Comparison of ENCODE assay signal across 8 cellular contexts in genomic region chr4:110197421-110198398, GRCh38. TPM values are rescaled to one million over a fixed set of nuclear protein-coding genes. Genes with fewer than 3 reads are reported as not detected.
DNase-seq lines count a peak whose midpoint lies in the region; ATAC-seq and TF ChIP-seq lines count a peak whose summit lies in the region.

No MANE protein-coding gene starts in this region.

- H2AFZ ChIP-seq in OCI-LY1 (ENCODE audit: low read length), result no peak overlapping the region

- H3K9me2 ChIP-seq in OCI-LY1 (ENCODE audit: low read depth, low read length), result no peaks in the 10 kb centered on the region

- H3K9ac ChIP-seq in OCI-LY1 (ENCODE audit: low read length), result peak overlapping the region; percentile 79

- no peaks in the 10 kb centered on the region; the same call in 1 of the 2 replicates for H3F3A ChIP-seq in OCI-LY1 (ENCODE audit: insufficient read depth, low read length)

- 0% methylated on average over 53 of the region's 53 CpGs for WGBS in esophagus, 2 donors

- peak overlapping the region; percentile 83 for H3K4me3 ChIP-seq in OCI-LY1 (ENCODE audit: low read depth, low read length, poor library complexity, severe bottlenecking)
- peak overlapping the region; percentile 85 to 86 for H3K4me3 ChIP-seq in esophagus (ENCODE audit: low read depth in 1 of 2, low read length in 2 of 2)
- H3K4me3 ChIP-seq in muscle layer of duodenum (ENCODE audit: low read depth in 1 of 2, low read length in 2 of 2), result peak overlapping the region; percentile 82 to 95

- peaks cover 12% of the 10 kb centered on the region; the same call in 1 of the 2 replicates for H3K36me3 ChIP-seq in OCI-LY1 (ENCODE audit: insufficient read depth, low read length)
- H3K36me3 ChIP-seq in esophagus (ENCODE audit: control insufficient read depth in 2 of 2, insufficient read depth in 2 of 2, low read length in 1 of 2), result no peaks in the 10 kb centered on the region
- no peaks in the 10 kb centered on the region for H3K36me3 ChIP-seq in muscle layer of duodenum (ENCODE audit: control insufficient read depth in 1 of 2, insufficient read depth in 2 of 2, low read length in 2 of 2)

- H3K9me3 ChIP-seq in OCI-LY1 (ENCODE audit: low read length) (no peaks in the 10 kb centered on the region), esophagus (ENCODE audit: control insufficient read depth in 2 of 2, insufficient read depth in 1 of 2, low read depth in 1 of 2, low read length in 1 of 2) (no peaks in the 10 kb centered on the region), muscle layer of duodenum (ENCODE audit: control insufficient read depth in 1 of 2, low read length in 2 of 2) (no peaks in the 10 kb centered on the region)

- no peaks in the 10 kb centered on the region for H3K27me3 ChIP-seq in OCI-LY1 (ENCODE audit: insufficient read depth, low read length)
- H3K27me3 ChIP-seq in esophagus (ENCODE audit: control insufficient read depth in 1 of 2, insufficient read depth in 2 of 2, low read length in 2 of 2), result no peaks in the 10 kb centered on the region
- no peaks in the 10 kb centered on the region for H3K27me3 ChIP-seq in muscle layer of duodenum (ENCODE audit: low read depth, low read length)

- H3K4me2 ChIP-seq in OCI-LY1 (ENCODE audit: low read length), result peak overlapping the region; percentile 95

- H3K4me1 ChIP-seq in OCI-LY1 (ENCODE audit: insufficient read depth, low read length, severe bottlenecking) (peaks cover 72% of the 10 kb centered on the region), esophagus (ENCODE audit: control insufficient read depth in 2 of 2, insufficient read depth in 2 of 2, low read length in 1 of 2) (no peaks in the 10 kb centered on the region), muscle layer of duodenum (ENCODE audit: control insufficient read depth in 1 of 2, insufficient read depth in 2 of 2, low read length in 2 of 2) (peaks cover 9 to 17% of the 10 kb centered on the region in 2 donors)

- H3K27ac ChIP-seq in OCI-LY1 (ENCODE audit: low read depth, low read length, poor library complexity, severe bottlenecking) (peak overlapping the region; percentile 95), esophagus (ENCODE audit: low read depth in 2 of 2, low read length in 1 of 2) (peak overlapping the region; percentile 95 to 97), muscle layer of duodenum (ENCODE audit: low read length) (peak overlapping the region; percentile 90)

- ATAC-seq in HG03175 (IDR thresholded peaks at IDR 0.05; ENCODE audit: unreplicated experiment) (peak; percentile 11), HG03457 (IDR thresholded peaks at IDR 0.05; ENCODE audit: unreplicated experiment) (no peak)
- peak; percentile 26 for ATAC-seq in stimulated activated naive CD8-positive, alpha-beta T cell treated with anti-CD3 and anti-CD28 coated beads, Interleukin-15, Interleukin-2, amounts not matched to agents 100 U/mL and 50 U/mL, for 24 hours

- TF ChIP-seq CTCF in GM13976 (IDR thresholded peaks at IDR 0.05; ENCODE audit: borderline replicate concordance, control extremely low read depth, extremely low read depth, insufficient read depth, missing control alignments) (no peak), OCI-LY1 (IDR thresholded peaks at IDR 0.05; ENCODE audit: low read length) (no peak)

- H4K20me1 ChIP-seq in OCI-LY1 (ENCODE audit: insufficient read depth, low read length), result no peaks in the 10 kb centered on the region

- DNase-seq in GM13976 (ENCODE audit: low spot score), result peak; percentile 64
- peak; percentile 76 to 77 for DNase-seq in activated T-cell treated with anti-CD3 and anti-CD28 coated beads, Interleukin-2, amount 50 U/mL, for 48 hours
- peak; percentile 70 for DNase-seq in stimulated activated naive CD8-positive, alpha-beta T cell treated with anti-CD3 and anti-CD28 coated beads, Interleukin-15, Interleukin-2, amounts not matched to agents 100 U/mL and 50 U/mL, for 24 hours

- peaks cover 18% of the 10 kb centered on the region for H3K79me2 ChIP-seq in OCI-LY1 (ENCODE audit: insufficient read depth, low read length)

- in situ Hi-C loops in GM13976 (cut with MboI; ENCODE audit: low sequenced_read_pairs, unreplicated experiment), result no loop called here

RNA-seq across cellular contexts. Expression of gene ELOVL6, which starts 0.7 kb away (rescaled TPM):
- 10 to 100 TPM; 17.3 to 17.7 TPM for polyA plus RNA-seq in esophagus
